ENCODE assay signal across 13 cellular contexts in genomic region chr7:157692156-157693011, GRCh38.
A peak's percentile ranks its signal among the peaks of the same experiment; 100 is the strongest.
DNase-seq lines count a peak whose midpoint lies in the region; ATAC-seq and TF ChIP-seq lines count a peak whose summit lies in the region.
"Had no signal": no experiment of that assay in that cellular context is flagged by ENCODE, and none has a peak within 500 bp of the region (broad histone marks: within the 10 kb centered on the region; RNA-seq: fewer than 3 reads in every experiment).

No MANE protein-coding gene starts in this region.

- ATAC-seq in heart left ventricle = no peak
- no peak for ATAC-seq in HG02938 (IDR thresholded peaks at IDR 0.05; ENCODE audit: unreplicated experiment)
- ATAC-seq: esophagus mucosa had no signal

- H3K9me3 Mint-ChIP-seq in activated T-cell treated with anti-CD3 and anti-CD28 coated beads, Interleukin-2, amount 50 U/mL, for 24 hours = peaks cover 2% of the 10 kb centered on the region
- no peaks in the 10 kb centered on the region for H3K9me3 Mint-ChIP-seq in MCF 10A (ENCODE audit: unreplicated experiment)

- 4 to 13% (median 5%) methylated on average over 44 to 68 of the region's 68 CpGs for WGBS in heart left ventricle, 4 donors

- peak overlapping the region in 8 of 12 donors; percentile 8 to 58 (median 52) for H3K4me3 ChIP-seq in heart left ventricle
- H3K4me3 ChIP-seq: cardiac muscle cell, SK-N-MC, smooth muscle cell had no signal

- H3K4me1 Mint-ChIP-seq in activated T-cell treated with anti-CD3 and anti-CD28 coated beads, Interleukin-2, amount 50 U/mL, for 24 hours (ENCODE audit: low read depth) = peaks cover 17% of the 10 kb centered on the region
- no peaks in the 10 kb centered on the region for H3K4me1 Mint-ChIP-seq in MCF 10A (ENCODE audit: insufficient read depth, unreplicated experiment)

- no peak for TF ChIP-seq POLR2A in heart left ventricle (IDR thresholded peaks at IDR 0.05)

- H3K27me3 ChIP-seq in heart left ventricle = peaks cover 29 to 77% (median 61%) of the 10 kb centered on the region in 9 donors

- no peak overlapping the region for H3K4me3 Mint-ChIP-seq in activated T-cell treated with anti-CD3 and anti-CD28 coated beads, Interleukin-2, amount 50 U/mL, for 24 hours
- H3K4me3 Mint-ChIP-seq in MCF 10A (ENCODE audit: unreplicated experiment) = no peak overlapping the region

- H3K27me3 Mint-ChIP-seq in activated T-cell treated with anti-CD3 and anti-CD28 coated beads, Interleukin-2, amount 50 U/mL, for 24 hours = peaks cover 56% of the 10 kb centered on the region
- no peaks in the 10 kb centered on the region for H3K27me3 Mint-ChIP-seq in MCF 10A (ENCODE audit: insufficient read depth, unreplicated experiment)

- H3K9me3 ChIP-seq in heart left ventricle = no peaks in the 10 kb centered on the region

- H3K36me3 ChIP-seq in heart left ventricle = no peaks in the 10 kb centered on the region
- H3K36me3 ChIP-seq: cardiac muscle cell had no signal

- POLR2A ChIA-PET in MCF 10A (lab: Yijun Ruan, JAX) = no interaction called here

- CTCF ChIA-PET in MCF 10A (lab: Yijun Ruan, JAX) = no interaction called here

- H3K4me1 ChIP-seq in heart left ventricle = peaks cover 0 to 55% (median 16%) of the 10 kb centered on the region in 12 donors

- no peak for TF ChIP-seq CTCF in heart left ventricle (IDR thresholded peaks at IDR 0.05)
- TF ChIP-seq CTCF in MCF 10A (IDR thresholded peaks at IDR 0.05; ENCODE audit: unreplicated experiment) = no peak

- no peak overlapping the region for H3K27ac Mint-ChIP-seq in activated T-cell treated with anti-CD3 and anti-CD28 coated beads, Interleukin-2, amount 50 U/mL, for 24 hours
- no peak overlapping the region for H3K27ac Mint-ChIP-seq in MCF 10A (ENCODE audit: low read depth, unreplicated experiment)

- no TSS peak for BruUV-seq in MCF 10A (replicated peaks; lab: Mats Ljungman, UMichigan)

- H3K27ac ChIP-seq in heart left ventricle = no peak overlapping the region
- H3K27ac ChIP-seq: cardiac muscle cell, SK-N-MC had no signal

- H3K36me3 Mint-ChIP-seq in activated T-cell treated with anti-CD3 and anti-CD28 coated beads, Interleukin-2, amount 50 U/mL, for 24 hours (ENCODE audit: low read depth) = no peaks in the 10 kb centered on the region
- H3K36me3 Mint-ChIP-seq in MCF 10A (ENCODE audit: insufficient read depth, unreplicated experiment) = no peaks in the 10 kb centered on the region

- intact Hi-C loops in heart left ventricle (cut with DNase I) = no loop called here
- intact Hi-C loops in MCF 10A (cut with micrococcal nuclease) = no loop called here

- DNase-seq in activated T-cell treated with anti-CD3 and anti-CD28 coated beads, Interleukin-2, amount 50 U/mL, for 24 hours = peak; percentile 34
- no peak for DNase-seq in activated T-cell treated with anti-CD3 and anti-CD28 coated beads, Interleukin-2, amount 50 U/mL, for 48 hours
- DNase-seq in NCI-H1092 treated with DMSO at 0.1 percent for 48 hours (lab: John Stamatoyannopoulos, UW) (peak; percentile 84), heart left ventricle (peak in 1 of 5 donors; percentile 27), retina (peak; percentile 81), germinal center (ENCODE audit: low spot score) (no peak), MCF 10A (ENCODE audit: unreplicated experiment) (no peak)
- DNase-seq: NCI-H82 had no signal

Comparison
In these comparisons a context has a peak if more than half of its experiments do, and no peak if none do; other contexts are left out.
1. DNase-seq: peak in activated T-cell treated with anti-CD3 and anti-CD28 coated beads, Interleukin-2, amount 50 U/mL, for 24 hours (single experiment), NCI-H1092 treated with DMSO at 0.1 percent for 48 hours (single experiment) and retina (single experiment); none in activated T-cell treated with anti-CD3 and anti-CD28 coated beads, Interleukin-2, amount 50 U/mL, for 48 hours (0 of 2), germinal center (single experiment) and MCF 10A (single experiment).